In genomic region chr20:61173267-61173666, GRCh38 we compare ENCODE assay signal across 32 cellular contexts.
"Had no signal": no experiment of that assay in that cellular context is flagged by ENCODE, and none has a peak within 500 bp of the region (broad histone marks: within the 10 kb centered on the region; RNA-seq: fewer than 3 reads in every experiment).

No MANE protein-coding gene starts in this region.

- FAIRE-seq: endometrium, endothelial cell of umbilical vein had no signal

- H3K27me3 ChIP-seq: body of pancreas, colonic mucosa had no signal

- DNase-seq: activated B cell treated with CpG ODN at 0.5 μM for 24 hours; activated CD4-positive, alpha-beta T cell treated with anti-CD3 and anti-CD28 coated beads for 48 hours; activated CD4-positive, alpha-beta T cell treated with anti-CD3 and anti-CD28 coated beads, Interleukin-2, amount 50 U/mL, for 1 hour; activated CD4-positive, alpha-beta T cell treated with anti-CD3 and anti-CD28 coated beads, Interleukin-2, amount 50 U/mL, for 48 hours; activated CD8-positive, alpha-beta memory T cell treated with anti-CD3 and anti-CD28 coated beads for 24 hours; activated CD8-positive, alpha-beta T cell treated with anti-CD3 and anti-CD28 coated beads for 36 hours; activated effector memory CD4-positive, alpha-beta T cell treated with Interleukin-2 at 50 U/mL for 16 hours; activated gamma-delta T cell treated with Interleukin-2 at 50 U/mL for 16 hours; activated naive CD4-positive, alpha-beta T cell treated with anti-CD3 and anti-CD28 coated beads, Interleukin-2, amount 50 U/mL, for 16 hours; activated naive CD4-positive, alpha-beta T cell treated with Interleukin-2 at 50 U/mL for 16 hours; activated T-cell treated with anti-CD3 and anti-CD28 coated beads, Interleukin-2, amount 50 U/mL, for 4 hours; adrenal gland; amygdala; aorta; body of pancreas; central memory CD4-positive, alpha-beta T cell; cerebellar nuclear complex; colonic mucosa; effector CD8-positive, alpha-beta T cell; esophagus squamous epithelium; foreskin melanocyte; heart right ventricle; T-helper 17 cell; T1000; WERI-Rb-1 had no signal

- H3K4me1 ChIP-seq: adrenal gland, body of pancreas, colonic mucosa, esophagus squamous epithelium, gastroesophageal sphincter, heart right ventricle had no signal

- H3K4me3 ChIP-seq: adrenal gland, body of pancreas, cardiac muscle cell, colonic mucosa, esophagus squamous epithelium, gastroesophageal sphincter, heart right ventricle had no signal

- H3K36me3 ChIP-seq: adrenal gland, cardiac muscle cell, colonic mucosa, esophagus squamous epithelium, gastroesophageal sphincter, heart right ventricle, WERI-Rb-1 had no signal

- H3K27ac ChIP-seq: adrenal gland, body of pancreas, cardiac muscle cell, colonic mucosa, epithelial cell of prostate, esophagus squamous epithelium, gastroesophageal sphincter, heart right ventricle, WERI-Rb-1 had no signal

- ATAC-seq: activated CD4-positive, CD25-positive, alpha-beta regulatory T cell treated with anti-CD3 and anti-CD28 coated beads, Interleukin-2, amount 50 U/mL, for 24 hours; activated CD8-positive, alpha-beta T cell treated with anti-CD3 and anti-CD28 coated beads for 36 hours; activated T-cell treated with anti-CD3 and anti-CD28 coated beads, Interleukin-2, amount 50 U/mL, for 4 hours; activated T-helper 17 cell treated with anti-CD3 and anti-CD28 coated beads, Interleukin-2, amount 50 U/mL, for 72 hours; body of pancreas; gastroesophageal sphincter; heart right ventricle; T-helper 17 cell had no signal

- H3K9me3 ChIP-seq: adrenal gland, body of pancreas, colonic mucosa, esophagus squamous epithelium, gastroesophageal sphincter, heart right ventricle had no signal
